In the genomic region with DNA sequence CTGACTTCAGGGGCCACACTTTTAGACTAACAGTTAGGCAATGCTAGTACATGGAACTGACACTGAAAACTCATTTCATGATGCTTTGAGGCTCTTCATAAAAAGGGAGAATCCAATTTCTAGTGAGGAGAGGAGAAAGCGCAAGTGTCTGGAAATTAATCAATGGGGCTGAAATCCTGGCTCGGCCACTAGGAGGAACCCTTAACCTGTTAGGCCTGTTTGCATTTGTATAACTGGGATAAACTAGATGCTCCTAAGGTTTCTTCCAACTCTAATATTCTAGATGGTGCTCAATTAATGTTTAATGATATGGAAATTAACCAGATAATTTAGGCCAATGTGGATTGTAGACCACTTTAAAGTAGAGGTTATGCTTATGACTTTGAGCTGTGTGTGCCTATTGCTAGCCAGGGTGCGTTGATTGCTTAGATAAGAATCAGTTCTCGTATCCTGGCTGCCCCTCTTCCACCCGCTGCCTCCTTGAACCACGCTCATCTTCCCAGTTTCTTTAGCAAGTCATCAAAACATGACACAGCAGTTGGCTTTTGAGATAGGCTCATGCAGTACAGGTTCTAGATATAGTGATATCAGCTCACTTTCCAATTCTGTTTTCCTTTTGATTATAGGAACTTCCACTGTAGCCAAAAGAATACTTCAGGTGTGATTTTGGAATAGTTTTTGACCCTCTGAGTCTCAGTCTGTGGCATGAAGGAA, we compare ENCODE assay signal across 9 cellular contexts. TPM values are rescaled to one million over a fixed set of nuclear protein-coding genes. Genes with fewer than 3 reads are reported as not detected.
DNase-seq lines count a peak whose midpoint lies in the region; ATAC-seq and TF ChIP-seq lines count a peak whose summit lies in the region.
"Had no signal": no experiment of that assay in that cellular context is flagged by ENCODE, and none has a peak within 500 bp of the region (broad histone marks: within the 10 kb centered on the region; RNA-seq: fewer than 3 reads in every experiment).

No MANE protein-coding gene starts in this region.

- no peak overlapping the region for H3K4me3 Mint-ChIP-seq in CD8-positive, alpha-beta memory T cell
- H3K4me3 Mint-ChIP-seq: T-helper 17 cell had no signal

- no peaks in the 10 kb centered on the region for H3K36me3 Mint-ChIP-seq in CD8-positive, alpha-beta memory T cell

- peaks cover 26 to 38% (median 32%) of the 10 kb centered on the region in 3 donors for H3K4me1 Mint-ChIP-seq in CD8-positive, alpha-beta memory T cell

- no TSS peak for BruUV-seq in OCI-LY7 (replicated peaks; lab: Mats Ljungman, UMichigan)

- POLR2A ChIA-PET in OCI-LY7 (lab: Charles Lee), result no interaction called here
- POLR2A ChIA-PET in CD8-positive, alpha-beta memory T cell (lab: Charles Lee), result no interaction called here

- no peaks in the 10 kb centered on the region for H3K9me3 Mint-ChIP-seq in CD8-positive, alpha-beta memory T cell

- no peak overlapping the region for H3K4me2 ChIP-seq in OCI-LY7 (ENCODE audit: low read length)

- H3K79me2 ChIP-seq in OCI-LY7 (ENCODE audit: insufficient read depth, low read depth, low read length), result no peaks in the 10 kb centered on the region

- no peaks in the 10 kb centered on the region for H4K20me1 ChIP-seq in OCI-LY7 (ENCODE audit: insufficient read depth, low read length)

- TF ChIP-seq CTCF in OCI-LY7 (conservative IDR thresholded peaks at IDR 0.05; ENCODE audit: low read length) (peak; percentile 77), fibroblast of mammary gland (conservative IDR thresholded peaks at IDR 0.05; ENCODE audit: control insufficient read depth, insufficient read depth, low read depth, low read length) (peak; percentile 49), gastroesophageal sphincter (IDR thresholded peaks at IDR 0.05) (peak in 2 of 4 experiments; percentile 8 to 11)

- no peaks in the 10 kb centered on the region for H3K9me2 ChIP-seq in OCI-LY7 (ENCODE audit: insufficient read depth, low read length)

- ATAC-seq in GM21447 (IDR thresholded peaks at IDR 0.05; ENCODE audit: unreplicated experiment), result no peak
- no peak for ATAC-seq in gastroesophageal sphincter
- ATAC-seq: T-helper 17 cell had no signal

- TF ChIP-seq EP300 in gastroesophageal sphincter (IDR thresholded peaks at IDR 0.05), result no peak

- no peak overlapping the region for H3K27ac Mint-ChIP-seq in CD8-positive, alpha-beta memory T cell

- H3K27me3 ChIP-seq in effector memory CD4-positive, alpha-beta T cell (replicated peaks; ENCODE audit: control insufficient read depth, insufficient read depth, low read length, poor library complexity, severe bottlenecking), result no peaks in the 10 kb centered on the region
- H3K27me3 ChIP-seq in gastroesophageal sphincter, result peaks cover 8% of the 10 kb centered on the region
- H3K27me3 ChIP-seq in CD8-positive, alpha-beta memory T cell (ENCODE audit: insufficient read depth, low read length, poor library complexity, severe bottlenecking), result no peaks in the 10 kb centered on the region

- H3K9me3 ChIP-seq in OCI-LY7 (ENCODE audit: low read length), result no peaks in the 10 kb centered on the region
- H3K9me3 ChIP-seq in effector memory CD4-positive, alpha-beta T cell (ENCODE audit: control insufficient read depth, low read length), result no peaks in the 10 kb centered on the region
- H3K9me3 ChIP-seq in gastroesophageal sphincter, result no peaks in the 10 kb centered on the region
- no peaks in the 10 kb centered on the region for H3K9me3 ChIP-seq in CD8-positive, alpha-beta memory T cell (ENCODE audit: low read length)

- intact Hi-C loops in OCI-LY7 (cut with micrococcal nuclease; ENCODE audit: unreplicated experiment), result no loop called here

- H3K27ac ChIP-seq in OCI-LY7 (ENCODE audit: low read depth, low read length, poor library complexity, severe bottlenecking) (no peak overlapping the region), gastroesophageal sphincter (no peak overlapping the region)
- H3K27ac ChIP-seq in effector memory CD4-positive, alpha-beta T cell (ENCODE audit: insufficient read depth, low read length, poor library complexity, severe bottlenecking), result no peak overlapping the region
- no peak overlapping the region for H3K27ac ChIP-seq in CD8-positive, alpha-beta memory T cell (ENCODE audit: low read depth, low read length)

- TF ChIP-seq POLR2A in gastroesophageal sphincter (IDR thresholded peaks at IDR 0.05), result no peak

- 46 to 77% methylated on average over 3 to 6 of the region's 6 CpGs for WGBS in gastroesophageal sphincter (ENCODE audit: low coverage in 1 of 2), 2 donors

- peaks cover 0 to under 1% of the 10 kb centered on the region in 2 donors for H3K27me3 Mint-ChIP-seq in CD8-positive, alpha-beta memory T cell
- H3K27me3 Mint-ChIP-seq: T-helper 17 cell had no signal

- peak; percentile 24 for DNase-seq in stimulated activated CD4-positive, alpha-beta T cell treated with anti-CD3 and anti-CD28 coated beads, Interleukin-15, amount 100 ng/mL, for 24 hours
- DNase-seq in stimulated activated CD4-positive, alpha-beta T cell treated with anti-CD3 and anti-CD28 coated beads, Interleukin-1b, Interleukin-23, amount 100 ng/mL, for 48 hours, result no peak
- DNase-seq in OCI-LY7 (ENCODE audit: low spot score) (peak; percentile 3), fibroblast of mammary gland (ENCODE audit: low read depth) (peak; percentile 12)
- DNase-seq in effector memory CD4-positive, alpha-beta T cell, result no peak
- DNase-seq in CD8-positive, alpha-beta memory T cell, result no peak
- DNase-seq: T-helper 17 cell had no signal

- H3K4me1 ChIP-seq in OCI-LY7 (ENCODE audit: insufficient read depth, low read length, poor library complexity, severe bottlenecking) (no peaks in the 10 kb centered on the region), gastroesophageal sphincter (no peaks in the 10 kb centered on the region)
- peaks cover 17% of the 10 kb centered on the region for H3K4me1 ChIP-seq in effector memory CD4-positive, alpha-beta T cell (ENCODE audit: control insufficient read depth, insufficient read depth, low read length, poor library complexity, severe bottlenecking)
- H3K4me1 ChIP-seq in CD8-positive, alpha-beta memory T cell (ENCODE audit: insufficient read depth, low read length), result peaks cover 24% of the 10 kb centered on the region

- no peak overlapping the region for H2AFZ ChIP-seq in OCI-LY7 (ENCODE audit: low read length)

- CTCF ChIA-PET in OCI-LY7 (lab: Charles Lee; ENCODE audit: unreplicated experiment), result no interaction called here
- CTCF ChIA-PET in CD8-positive, alpha-beta memory T cell (lab: Charles Lee), result no interaction called here

- H3K36me3 ChIP-seq in OCI-LY7 (ENCODE audit: insufficient read depth, low read length) (no peaks in the 10 kb centered on the region), gastroesophageal sphincter (no peaks in the 10 kb centered on the region)
- H3K36me3 ChIP-seq in effector memory CD4-positive, alpha-beta T cell (ENCODE audit: control insufficient read depth, insufficient read depth, low read length), result no peaks in the 10 kb centered on the region
- no peaks in the 10 kb centered on the region for H3K36me3 ChIP-seq in CD8-positive, alpha-beta memory T cell (ENCODE audit: insufficient read depth, low read length)

- H3K4me3 ChIP-seq in OCI-LY7 (ENCODE audit: low read depth, low read length, poor library complexity, severe bottlenecking) (no peak overlapping the region), fibroblast of mammary gland (ENCODE audit: control insufficient read depth, low read depth, low read length) (no peak overlapping the region), gastroesophageal sphincter (no peak overlapping the region)
- no peak overlapping the region for H3K4me3 ChIP-seq in effector memory CD4-positive, alpha-beta T cell (ENCODE audit: insufficient read depth, low read depth, low read length, poor library complexity, severe bottlenecking)
- H3K4me3 ChIP-seq in CD8-positive, alpha-beta memory T cell (ENCODE audit: low read length), result no peak overlapping the region

RNA-seq across cellular contexts. Expression of a gene that starts 16.8 kb away (rescaled TPM):
- total RNA-seq in OCI-LY7 (2014; rRNA removed; shearing (Covaris generic)), result 21.5 and 23.5 TPM in 2 replicates
- total RNA-seq in OCI-LY7 (2022) (32.5 and 33.2 TPM in 2 replicates), gastroesophageal sphincter (100 to 1,000 TPM in 3 of 4 donors, 10 to 100 TPM in 1; 56.1 to 205 (median 124) TPM)
- total RNA-seq in CD8-positive, alpha-beta memory T cell, result 10 to 100 TPM; 41.7 to 47.8 TPM
- polyA plus RNA-seq in CD8-positive, alpha-beta memory T cell, result 156 TPM

Comparison
In these comparisons a context has a peak if more than half of its experiments do, and no peak if none do; other contexts are left out.
1. DNase-seq: peak in stimulated activated CD4-positive, alpha-beta T cell treated with anti-CD3 and anti-CD28 coated beads, Interleukin-15, amount 100 ng/mL, for 24 hours (single experiment), OCI-LY7 (single experiment) and fibroblast of mammary gland (single experiment); none in stimulated activated CD4-positive, alpha-beta T cell treated with anti-CD3 and anti-CD28 coated beads, Interleukin-1b, Interleukin-23, amount 100 ng/mL, for 48 hours (single experiment), effector memory CD4-positive, alpha-beta T cell (0 of 3) and CD8-positive, alpha-beta memory T cell (0 of 5).